Comparison of ENCODE assay signal across 27 cellular contexts in genomic region chrX:23736030-23736429, GRCh38. TPM values are rescaled to one million over a fixed set of nuclear protein-coding genes. Genes with fewer than 3 reads are reported as not detected.
DNase-seq lines count a peak whose midpoint lies in the region; ATAC-seq, FAIRE-seq and TF ChIP-seq lines count a peak whose summit lies in the region.
"Had no signal": no experiment of that assay in that cellular context is flagged by ENCODE, and none has a peak within 500 bp of the region (broad histone marks: within the 10 kb centered on the region; RNA-seq: fewer than 3 reads in every experiment).

No MANE protein-coding gene starts in this region.

- DNase-seq in NCI-H748 (lab: John Stamatoyannopoulos, UW; ENCODE audit: unreplicated experiment) (peak; percentile 74), chondrocyte (ENCODE audit: low spot score) (no peak), T-cell (no peak), KBM-7 (no peak)
- DNase-seq in stimulated activated naive CD4-positive, alpha-beta T cell (lab: John Stamatoyannopoulos, UW) = no peak
- DNase-seq: C1 segment of cervical spinal cord; caudate nucleus; DMS79; effector memory CD8-positive, alpha-beta T cell; GDM1; glutamatergic neuron; H9; left lung; NCI-H1930; NCI-H526; nephron progenitor cell; ovary; stimulated activated CD4-positive, alpha-beta T cell treated with anti-CD3 and anti-CD28 coated beads, Interleukin-15, amount 100 ng/mL, for 24 hours; stimulated activated CD4-positive, alpha-beta T cell treated with anti-CD3 and anti-CD28 coated beads, Interleukin-4, amount 100 ng/mL, for 4 hours; substantia nigra had no signal

- no peak for ATAC-seq in T-cell (replicated peaks in 1 of 4)
- ATAC-seq: activated CD4-positive, CD25-positive, alpha-beta regulatory T cell treated with anti-CD3 and anti-CD28 coated beads, Interleukin-2, amount 50 U/mL, for 24 hours; effector memory CD8-positive, alpha-beta T cell; left lung; stimulated activated memory B cell treated with anti-CD40 and anti-IgM and Interleukin-4, amounts not matched to agents 10 μg/mL and 1 μg/mL and 100 μg/mL, for 72 hours had no signal

- peaks cover 9% of the 10 kb centered on the region for H3K36me3 Mint-ChIP-seq in chondrocyte (ENCODE audit: low read depth)
- peaks cover 19% of the 10 kb centered on the region for H3K36me3 Mint-ChIP-seq in T-cell

- peak overlapping the region; percentile 57 for H3K27ac Mint-ChIP-seq in chondrocyte (ENCODE audit: unreplicated experiment)
- no peak overlapping the region for H3K27ac Mint-ChIP-seq in T-cell
- H3K27ac Mint-ChIP-seq: memory B cell; nephron progenitor cell; stimulated activated memory B cell treated with anti-CD40 and anti-IgM and Interleukin-4, amounts not matched to agents 10 μg/mL and 1 μg/mL and 100 μg/mL, for 72 hours; type B pancreatic cell had no signal

- peaks cover 33% of the 10 kb centered on the region for H3K4me1 Mint-ChIP-seq in chondrocyte (ENCODE audit: low read depth)
- peaks cover 0 to 23% (median 18%) of the 10 kb centered on the region in 3 donors for H3K4me1 Mint-ChIP-seq in T-cell

- CTCF ChIA-PET in T-cell (lab: Charles Lee) = no interaction called here

- H3K27me3 Mint-ChIP-seq in chondrocyte (ENCODE audit: low read depth) (no peaks in the 10 kb centered on the region), T-cell (no peaks in the 10 kb centered on the region)
- H3K27me3 Mint-ChIP-seq: effector memory CD8-positive, alpha-beta T cell; memory B cell; stimulated activated memory B cell treated with anti-CD40 and anti-IgM and Interleukin-4, amounts not matched to agents 10 μg/mL and 1 μg/mL and 100 μg/mL, for 72 hours; type B pancreatic cell had no signal

- FAIRE-seq in G401.6 (lab: Jason Lieb, UNC) = peak; percentile 13
- FAIRE-seq: TTC549 had no signal

- TF ChIP-seq CTCF in C4-2B (conservative IDR thresholded peaks at IDR 0.05) (no peak), chondrocyte (IDR thresholded peaks at IDR 0.05) (no peak)

- H3K27ac ChIP-seq in C4-2B = peak overlapping the region; percentile 73
- H3K27ac ChIP-seq: left lung, ovary had no signal

- in situ Hi-C loops in KBM-7 (cut with MboI; ENCODE audit: low pct_unique_long_range_greater_than_20kb, low sequenced_read_pairs) = no loop called here

- H3K9me3 Mint-ChIP-seq in chondrocyte (ENCODE audit: low read depth) (no peaks in the 10 kb centered on the region), T-cell (no peaks in the 10 kb centered on the region)
- H3K9me3 Mint-ChIP-seq: effector memory CD8-positive, alpha-beta T cell; H9; memory B cell; nephron progenitor cell; stimulated activated memory B cell treated with anti-CD40 and anti-IgM and Interleukin-4, amounts not matched to agents 10 μg/mL and 1 μg/mL and 100 μg/mL, for 72 hours; type B pancreatic cell had no signal

- POLR2A ChIA-PET in T-cell (lab: Charles Lee) = interaction anchor here in 1 of 2 donors (0.5 kb wide), 1 partner anchor 49 kb away, joined by 6 read pairs; no protein-coding TSS in a partner anchor

- no peak overlapping the region for H3K4me3 Mint-ChIP-seq in chondrocyte (ENCODE audit: unreplicated experiment)
- no peak overlapping the region for H3K4me3 Mint-ChIP-seq in T-cell
- H3K4me3 Mint-ChIP-seq: effector memory CD8-positive, alpha-beta T cell; H9; memory B cell; nephron progenitor cell; stimulated activated memory B cell treated with anti-CD40 and anti-IgM and Interleukin-4, amounts not matched to agents 10 μg/mL and 1 μg/mL and 100 μg/mL, for 72 hours; type B pancreatic cell had no signal

RNA-seq across cellular contexts. Expression of gene ACOT9, which starts 7.0 kb away (rescaled TPM):
- total RNA-seq in chondrocyte (69.3 to 99.6 TPM (median 94.6 TPM) in 3 replicates), T-cell (10 to 100 TPM; 15.0 to 22.1 (median 19.2) TPM)

RNA-seq across cellular contexts. Expression of gene SAT1, which starts 46.9 kb away (rescaled TPM):
- total RNA-seq in chondrocyte = 157 to 264 TPM (median 263 TPM) in 3 replicates
- 100 to 1,000 TPM in 2 of 5 donors, 10 to 100 TPM in 3; 89.6 to 258 (median 94.4) TPM for total RNA-seq in T-cell
